Comparison of ENCODE assay signal across 17 cellular contexts in the genomic region with DNA sequence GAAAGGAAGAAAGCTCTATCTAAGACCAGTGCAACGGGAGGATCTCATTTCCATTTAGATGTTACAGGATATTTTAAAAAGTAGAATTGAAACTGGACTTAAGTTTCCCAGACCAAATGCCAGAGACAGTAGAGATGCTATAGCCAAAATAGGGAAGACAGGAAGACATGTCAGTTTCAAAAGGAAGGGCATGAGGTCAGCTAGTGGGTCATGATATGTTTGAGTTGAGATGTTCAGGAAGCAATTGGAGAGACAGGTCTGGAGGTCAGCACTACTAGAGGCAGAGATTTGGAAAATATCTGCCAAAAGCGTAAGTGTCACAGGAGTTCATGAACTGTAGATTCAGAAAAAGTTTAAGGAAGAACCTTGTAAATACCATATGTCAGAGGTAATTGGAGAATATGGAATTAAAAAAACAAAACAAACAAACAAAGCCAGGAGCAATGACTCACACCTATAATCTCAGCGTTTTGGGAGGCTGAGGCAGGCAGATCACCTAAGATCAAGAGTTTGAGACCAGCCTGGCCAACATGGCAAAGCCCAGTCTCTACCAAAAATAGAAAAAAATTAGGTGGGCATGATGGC.
"Had no signal": no experiment of that assay in that cellular context is flagged by ENCODE, and none has a peak within 500 bp of the region (broad histone marks: within the 10 kb centered on the region; RNA-seq: fewer than 3 reads in every experiment).

No MANE protein-coding gene starts in this region.

- H3K36me3 Mint-ChIP-seq: WTC11 had no signal

- H3K4me1 Mint-ChIP-seq: central memory CD8-positive, alpha-beta T cell had no signal

- DNase-seq: activated CD4-positive, alpha-beta T cell treated with anti-CD3 and anti-CD28 coated beads for 48 hours; activated CD8-positive, alpha-beta T cell treated with anti-CD3 and anti-CD28 coated beads for 36 hours; activated naive CD4-positive, alpha-beta T cell treated with anti-CD3 and anti-CD28 coated beads, Interleukin-2, amount 10 ng/mL, durations not matched to agents 7 days and 5 days; activated T-cell treated with anti-CD3 and anti-CD28 coated beads, Interleukin-2, amount 50 U/mL, for 1 hour; hypothalamus; islet precursor cell; lower lobe of right lung; stimulated activated naive CD8-positive, alpha-beta T cell treated with anti-CD3 and anti-CD28 coated beads, Interleukin-15, Interleukin-2, amounts not matched to agents 100 U/mL and 50 U/mL, for 24 hours; substantia nigra; tibial artery had no signal

- H3K9me3 Mint-ChIP-seq: activated CD8-positive, alpha-beta T cell treated with anti-CD3 and anti-CD28 coated beads for 36 hours; central memory CD8-positive, alpha-beta T cell; neural crest cell; WTC11 had no signal

- ATAC-seq: activated CD8-positive, alpha-beta T cell treated with anti-CD3 and anti-CD28 coated beads for 36 hours; lower lobe of right lung; stimulated activated naive CD8-positive, alpha-beta T cell treated with anti-CD3 and anti-CD28 coated beads, Interleukin-15, Interleukin-2, amounts not matched to agents 100 U/mL and 50 U/mL, for 24 hours; WTC11 had no signal

- H3K36me3 ChIP-seq: lower lobe of right lung, prostate gland, right atrium auricular region, tibial artery had no signal

- H3K4me3 Mint-ChIP-seq: activated CD8-positive, alpha-beta T cell treated with anti-CD3 and anti-CD28 coated beads for 36 hours; activated naive CD4-positive, alpha-beta T cell treated with anti-CD3 and anti-CD28 coated beads, Interleukin-2, amount 10 ng/mL, durations not matched to agents 7 days and 5 days; central memory CD8-positive, alpha-beta T cell; neural crest cell; WTC11 had no signal

- H3K4me1 ChIP-seq: prostate gland had no signal

- H3K27me3 ChIP-seq: ascending aorta, right atrium auricular region, tibial artery had no signal

- H3K9me3 ChIP-seq: ascending aorta, lower lobe of right lung, prostate gland, right atrium auricular region, tibial artery had no signal

- H3K27me3 Mint-ChIP-seq: activated CD8-positive, alpha-beta T cell treated with anti-CD3 and anti-CD28 coated beads for 36 hours; activated naive CD4-positive, alpha-beta T cell treated with anti-CD3 and anti-CD28 coated beads, Interleukin-2, amount 10 ng/mL, durations not matched to agents 7 days and 5 days; central memory CD8-positive, alpha-beta T cell had no signal

- H3K4me3 ChIP-seq: ascending aorta, coronary artery, lower lobe of right lung, prostate gland, right atrium auricular region, tibial artery had no signal

- H3K27ac Mint-ChIP-seq: activated CD8-positive, alpha-beta T cell treated with anti-CD3 and anti-CD28 coated beads for 36 hours; activated naive CD4-positive, alpha-beta T cell treated with anti-CD3 and anti-CD28 coated beads, Interleukin-2, amount 10 ng/mL, durations not matched to agents 7 days and 5 days; WTC11 had no signal
